Comparison of ENCODE assay signal across 1 cellular context in the genomic region with DNA sequence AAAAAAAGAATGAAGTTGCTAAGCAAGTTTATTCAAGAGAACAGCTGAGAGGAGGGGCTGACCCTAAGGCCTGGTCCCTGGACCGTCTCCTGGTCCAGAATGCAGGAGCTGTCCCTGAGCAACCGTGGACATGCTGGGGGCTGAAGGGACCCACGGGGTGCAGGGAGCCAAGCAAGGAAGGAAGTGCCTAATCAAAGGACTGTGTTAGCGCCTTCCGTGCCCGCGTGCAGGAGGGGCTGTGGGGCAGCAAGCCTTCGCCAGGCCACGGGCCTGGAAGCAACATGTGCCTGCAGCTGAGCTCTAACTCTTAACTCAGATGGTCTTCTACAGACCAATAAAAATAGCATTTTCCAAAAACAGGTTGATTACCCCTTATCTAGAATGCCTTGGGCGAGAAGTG.
TF ChIP-seq lines count a peak whose summit lies in the region.

No MANE protein-coding gene starts in this region.

TF ChIP-seq in K562, 482 proteins besides CTCF, POLR2A, EP300 and RAD21:
- no peak for TF ChIP-seq PTRF (tag; IDR thresholded peaks at IDR 0.05)
- no peak for TF ChIP-seq CBFB (CRISPR knock-in tag; IDR thresholded peaks at IDR 0.05)
- TF ChIP-seq SMC3 (conservative IDR thresholded peaks at IDR 0.05; ENCODE audit: insufficient read depth, low read depth, low read length) = no peak
- no peak for TF ChIP-seq MECOM (CRISPR knock-in tag; IDR thresholded peaks at IDR 0.05)
- TF ChIP-seq, protein P1, sequence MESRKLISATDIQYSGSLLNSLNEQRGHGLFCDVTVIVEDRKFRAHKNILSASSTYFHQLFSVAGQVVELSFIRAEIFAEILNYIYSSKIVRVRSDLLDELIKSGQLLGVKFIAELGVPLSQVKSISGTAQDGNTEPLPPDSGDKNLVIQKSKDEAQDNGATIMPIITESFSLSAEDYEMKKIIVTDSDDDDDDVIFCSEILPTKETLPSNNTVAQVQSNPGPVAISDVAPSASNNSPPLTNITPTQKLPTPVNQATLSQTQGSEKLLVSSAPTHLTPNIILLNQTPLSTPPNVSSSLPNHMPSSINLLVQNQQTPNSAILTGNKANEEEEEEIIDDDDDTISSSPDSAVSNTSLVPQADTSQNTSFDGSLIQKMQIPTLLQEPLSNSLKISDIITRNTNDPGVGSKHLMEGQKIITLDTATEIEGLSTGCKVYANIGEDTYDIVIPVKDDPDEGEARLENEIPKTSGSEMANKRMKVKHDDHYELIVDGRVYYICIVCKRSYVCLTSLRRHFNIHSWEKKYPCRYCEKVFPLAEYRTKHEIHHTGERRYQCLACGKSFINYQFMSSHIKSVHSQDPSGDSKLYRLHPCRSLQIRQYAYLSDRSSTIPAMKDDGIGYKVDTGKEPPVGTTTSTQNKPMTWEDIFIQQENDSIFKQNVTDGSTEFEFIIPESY (CRISPR knock-in tag; IDR thresholded peaks at IDR 0.05) = peak; percentile 61
- no peak for TF ChIP-seq RAD51 (IDR thresholded peaks at IDR 0.05; ENCODE audit: borderline replicate concordance, low read depth)
- TF ChIP-seq RHOXF2B (CRISPR knock-in tag; conservative IDR thresholded peaks at IDR 0.05) = no peak
- TF ChIP-seq TAF15 (IDR thresholded peaks at IDR 0.05; ENCODE audit: low read depth, low read length) = no peak
TF ChIP-seq in K562: peak in this region for 1.
